Comparison of ENCODE assay signal across 8 cellular contexts in the genomic region with DNA sequence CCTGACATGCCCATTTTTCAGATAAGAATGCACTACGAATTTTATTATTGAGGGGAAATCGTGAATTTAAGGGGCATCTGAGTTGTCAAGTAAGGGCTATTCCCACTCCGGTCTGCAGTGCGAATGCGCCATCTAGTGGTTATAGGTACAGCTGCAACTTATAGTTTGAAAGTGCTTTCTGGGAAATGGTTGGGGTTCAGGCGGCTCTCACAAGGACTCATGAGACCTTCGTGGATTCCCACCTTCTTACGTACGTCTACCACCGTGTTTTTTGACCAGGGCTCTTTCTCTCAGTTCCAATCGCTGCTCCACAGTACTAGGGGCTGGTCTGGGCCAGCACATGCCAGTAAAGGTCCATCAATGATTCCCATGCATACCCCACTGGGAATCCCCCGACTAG. TPM values are rescaled to one million over a fixed set of nuclear protein-coding genes. Genes with fewer than 3 reads are reported as not detected.
A peak's percentile ranks its signal among the peaks of the same experiment; 100 is the strongest.
DNase-seq lines count a peak whose midpoint lies in the region; ATAC-seq and TF ChIP-seq lines count a peak whose summit lies in the region.

No MANE protein-coding gene starts in this region.

- H3K9me3 Mint-ChIP-seq in CD4-positive, alpha-beta T cell, result no peaks in the 10 kb centered on the region
- H3K9me3 Mint-ChIP-seq in osteocyte (ENCODE audit: unreplicated experiment), result no peaks in the 10 kb centered on the region

- peaks cover 84% of the 10 kb centered on the region for H3K36me3 Mint-ChIP-seq in CD4-positive, alpha-beta T cell (ENCODE audit: low read depth)
- peaks cover 10% of the 10 kb centered on the region for H3K36me3 Mint-ChIP-seq in osteocyte (ENCODE audit: unreplicated experiment)

- peak; percentile 60 for ATAC-seq in CD4-positive, alpha-beta T cell (ENCODE audit: poor library complexity)
- ATAC-seq in GM18870 (IDR thresholded peaks at IDR 0.05; ENCODE audit: unreplicated experiment) (peak; percentile 58), HG03378 (IDR thresholded peaks at IDR 0.05; ENCODE audit: unreplicated experiment) (peak; percentile 73)

- H3K27ac Mint-ChIP-seq in CD4-positive, alpha-beta T cell, result peak overlapping the region; percentile 79
- no peak overlapping the region for H3K27ac Mint-ChIP-seq in osteocyte (ENCODE audit: unreplicated experiment)

- peaks cover 40% of the 10 kb centered on the region for H3K4me1 Mint-ChIP-seq in CD4-positive, alpha-beta T cell (ENCODE audit: low read depth)
- peaks cover 1% of the 10 kb centered on the region for H3K4me1 Mint-ChIP-seq in osteocyte (ENCODE audit: unreplicated experiment)

- H3K27me3 Mint-ChIP-seq in CD4-positive, alpha-beta T cell, result no peaks in the 10 kb centered on the region
- no peaks in the 10 kb centered on the region for H3K27me3 Mint-ChIP-seq in osteocyte (ENCODE audit: unreplicated experiment)

- TF ChIP-seq CTCF in CD4-positive, alpha-beta T cell (IDR thresholded peaks at IDR 0.05), result peak; percentile 70
- peak; percentile 77 for TF ChIP-seq CTCF in osteocyte (IDR thresholded peaks at IDR 0.05)

- no peaks in the 10 kb centered on the region for H3K9me3 ChIP-seq in CD4-positive, alpha-beta T cell (ENCODE audit: control insufficient read depth, low read length)

- POLR2A ChIA-PET in CD4-positive, alpha-beta T cell (lab: Charles Lee), result interaction anchor here (1.5 to 2.6 kb wide), 2 partner anchors 9 to 12 kb away, joined by 4 to 17 read pairs; a partner anchor contains a TSS

- no peak overlapping the region for H3K4me3 Mint-ChIP-seq in CD4-positive, alpha-beta T cell
- no peak overlapping the region for H3K4me3 Mint-ChIP-seq in osteocyte (ENCODE audit: unreplicated experiment)

- DNase-seq in CD4-positive, alpha-beta T cell, result peak in 7 of 10 experiments; percentile 27 to 47 (median 38)
- DNase-seq in NCI-H774 (lab: John Stamatoyannopoulos, UW) (peak; percentile 5), fibroblast of peridontal ligament (ENCODE audit: extremely low read depth) (peak; percentile 64), osteocyte (ENCODE audit: extremely low spot score, unreplicated experiment) (no peak), mesenteric fat pad (ENCODE audit: low spot score) (no peak)
- peak; percentile 52 for DNase-seq in activated T-cell treated with anti-CD3 and anti-CD28 coated beads, Interleukin-2, amount 50 U/mL, for 1 hour

- H3K27ac ChIP-seq in CD4-positive, alpha-beta T cell (ENCODE audit: low read depth, low read length), result peak overlapping the region; percentile 16

- CTCF ChIA-PET in CD4-positive, alpha-beta T cell (lab: Charles Lee), result interaction anchor here (0.7 to 1.0 kb wide), 7 partner anchors 8 to 239 kb away, joined by 3 to 9 read pairs (median 3); a partner anchor contains a TSS

- intact Hi-C loops in CD4-positive, alpha-beta T cell (cut with DNase I, micrococcal nuclease), result loop anchor here (1.0 to 10.0 kb wide), 7 partner anchors 12 to 628 kb away; a partner anchor contains a TSS

- H3K27me3 ChIP-seq in CD4-positive, alpha-beta T cell (ENCODE audit: control insufficient read depth, insufficient read depth, low read length), result no peaks in the 10 kb centered on the region

RNA-seq across cellular contexts. Expression of a gene that starts 12.3 kb away (rescaled TPM):
- total RNA-seq in CD4-positive, alpha-beta T cell, result 100 to 1,000 TPM; 126 to 137 TPM
- total RNA-seq in osteocyte, result 25.5 and 27.8 TPM in 2 replicates
- 29.9 TPM for total RNA-seq in mesenteric fat pad

Comparison
In these comparisons a context has a peak if more than half of its experiments do, and no peak if none do; other contexts are left out.
1. DNase-seq: peak in CD4-positive, alpha-beta T cell (7 of 10), NCI-H774 (single experiment), activated T-cell treated with anti-CD3 and anti-CD28 coated beads, Interleukin-2, amount 50 U/mL, for 1 hour (single experiment) and fibroblast of peridontal ligament (single experiment); none in osteocyte (single experiment) and mesenteric fat pad (single experiment).
2. Peak in every context shown above with its lines, with median percentiles within 50 percentile points of each other: ATAC-seq.